In the genomic region with DNA sequence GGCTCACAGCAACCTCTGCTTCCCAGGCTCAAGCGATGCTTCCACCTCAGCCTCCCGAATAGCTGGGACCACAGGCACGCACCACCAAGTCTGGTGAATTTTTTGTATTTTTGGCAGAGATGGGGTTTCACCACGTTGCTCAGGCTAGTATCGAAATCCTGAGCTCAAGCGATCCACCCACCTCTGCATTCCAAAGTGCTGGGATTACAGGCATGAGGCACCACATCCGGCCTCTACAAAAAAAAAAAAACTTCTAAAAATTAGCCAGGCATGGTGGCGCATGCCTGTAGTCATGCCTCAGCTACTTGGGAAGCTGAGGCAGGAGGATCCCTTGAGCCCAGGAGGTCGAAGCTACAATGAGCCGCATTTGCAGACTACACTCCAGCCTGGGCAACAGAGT, we compare ENCODE assay signal across 1 cellular context.
TF ChIP-seq lines count a peak whose summit lies in the region.

No MANE protein-coding gene starts in this region.

TF ChIP-seq in Ishikawa, 13 proteins besides CTCF, POLR2A, EP300 and RAD21 (continued from another document):
- peak; percentile 90 for TF ChIP-seq MAX (IDR thresholded peaks at IDR 0.05)
- peak; percentile 95 for TF ChIP-seq TCF12 (IDR thresholded peaks at IDR 0.05; ENCODE audit: low read depth)
- no peak for TF ChIP-seq CREB1 (IDR thresholded peaks at IDR 0.05; ENCODE audit: low read depth)
- TF ChIP-seq FOXM1 (IDR thresholded peaks at IDR 0.05; ENCODE audit: borderline replicate concordance, low read depth) = peak; percentile 95
- TF ChIP-seq ZBTB7A (IDR thresholded peaks at IDR 0.05; ENCODE audit: low read depth) = no peak
- TF ChIP-seq, protein P1, sequence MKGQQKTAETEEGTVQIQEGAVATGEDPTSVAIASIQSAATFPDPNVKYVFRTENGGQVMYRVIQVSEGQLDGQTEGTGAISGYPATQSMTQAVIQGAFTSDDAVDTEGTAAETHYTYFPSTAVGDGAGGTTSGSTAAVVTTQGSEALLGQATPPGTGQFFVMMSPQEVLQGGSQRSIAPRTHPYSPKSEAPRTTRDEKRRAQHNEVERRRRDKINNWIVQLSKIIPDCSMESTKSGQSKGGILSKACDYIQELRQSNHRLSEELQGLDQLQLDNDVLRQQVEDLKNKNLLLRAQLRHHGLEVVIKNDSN (IDR thresholded peaks at IDR 0.05) = peak; percentile 47; the same call in 1 of the 2 replicates
- no peak for TF ChIP-seq YY1 (IDR thresholded peaks at IDR 0.05; ENCODE audit: low read depth)
- 0 out of 2 replicates have a peak, but pooled peaks have one; percentile 37 for TF ChIP-seq TAF1 (IDR thresholded peaks at IDR 0.05; ENCODE audit: low read depth)
